Comparison of ENCODE assay signal across 27 cellular contexts in the genomic region with DNA sequence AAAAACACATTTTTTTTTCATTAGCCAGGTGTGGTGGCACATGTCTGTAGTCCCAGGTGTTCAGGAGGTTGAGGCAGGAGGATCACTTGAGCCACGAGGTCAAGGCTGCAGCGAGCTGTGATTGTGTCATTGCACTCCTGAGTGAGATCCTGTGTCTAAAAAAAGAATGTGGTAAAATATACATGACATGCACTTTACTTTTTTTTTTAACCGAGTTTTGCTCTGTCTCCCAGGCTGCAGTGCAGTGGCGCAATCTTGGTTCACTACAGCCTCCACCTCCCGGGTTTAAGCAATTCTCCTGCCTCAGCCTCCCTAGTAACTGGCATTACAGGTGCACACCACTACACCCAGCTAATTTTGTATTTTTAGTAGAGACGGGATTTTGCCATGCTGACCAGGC. TPM values are rescaled to one million over a fixed set of nuclear protein-coding genes. Genes with fewer than 3 reads are reported as not detected.
"Had no signal": no experiment of that assay in that cellular context is flagged by ENCODE, and none has a peak within 500 bp of the region (broad histone marks: within the 10 kb centered on the region; RNA-seq: fewer than 3 reads in every experiment).

No MANE protein-coding gene starts in this region.

- H3K9me3 ChIP-seq: esophagus squamous epithelium, heart right ventricle, ovary, prostate gland, sigmoid colon, thoracic aorta, uterus had no signal

- H3K27me3 ChIP-seq: ovary, uterus had no signal

- DNase-seq: activated CD4-positive, alpha-beta memory T cell treated with anti-CD3 and anti-CD28 coated beads, Interleukin-2, amount 10 ng/mL, durations not matched to agents 7 days and 5 days; activated CD4-positive, alpha-beta T cell treated with anti-CD3 and anti-CD28 coated beads for 1 hour; activated CD4-positive, alpha-beta T cell treated with anti-CD3 and anti-CD28 coated beads, Interleukin-2, amount 10 ng/mL, durations not matched to agents 7 days and 5 days; activated CD8-positive, alpha-beta memory T cell treated with anti-CD3 and anti-CD28 coated beads, Interleukin-2, amount 50 U/mL, for 48 hours; activated naive CD4-positive, alpha-beta T cell; activated T-cell treated with anti-CD3 and anti-CD28 coated beads, Interleukin-2, amount 50 U/mL, for 4 hours; anterior cingulate cortex; effector CD8-positive, alpha-beta T cell; esophagus squamous epithelium; foreskin melanocyte; heart right ventricle; midbrain; naive thymus-derived CD4-positive, alpha-beta T cell; ovary; retina; sigmoid colon; small intestine; stimulated activated CD4-positive, alpha-beta T cell treated with anti-CD3 and anti-CD28 coated beads, Interleukin-4, amount 100 ng/mL, for 24 hours; uterus had no signal

- H3K36me3 ChIP-seq: esophagus squamous epithelium, heart right ventricle, ovary, prostate gland, sigmoid colon, thoracic aorta, uterus had no signal

- H3K27ac ChIP-seq: epithelial cell of prostate, esophagus squamous epithelium, heart right ventricle, ovary, prostate gland, sigmoid colon, thoracic aorta, uterus had no signal

- H3K4me1 ChIP-seq: prostate gland, sigmoid colon, uterus had no signal

- ATAC-seq: activated naive CD4-positive, alpha-beta T cell treated with anti-CD3 and anti-CD28 coated beads, Interleukin-2, amount 50 U/mL, for 72 hours; activated T-cell treated with anti-CD3 and anti-CD28 coated beads, Interleukin-2, amount 50 U/mL, for 4 hours; activated T-helper 17 cell treated with anti-CD3 and anti-CD28 coated beads, Interleukin-2, amount 50 U/mL, for 72 hours; heart right ventricle; naive thymus-derived CD4-positive, alpha-beta T cell; stimulated activated effector memory CD8-positive, alpha-beta T cell treated with anti-CD3 and anti-CD28 coated beads, Interleukin-12 subunit alpha, Interleukin-12 subunit beta, amount 100 ng/mL, for 72 hours; WTC11 had no signal

- H3K4me3 ChIP-seq: esophagus squamous epithelium, heart right ventricle, ovary, prostate gland, sigmoid colon, thoracic aorta, uterus had no signal

- FAIRE-seq: endometrium, small intestine had no signal

RNA-seq across cellular contexts. Expression of gene CLDN5, which starts 22.5 kb away (rescaled TPM):
- total RNA-seq: activated naive CD4-positive, alpha-beta T cell treated with anti-CD3 and anti-CD28 coated beads, Interleukin-2, amount 50 U/mL, for 72 hours had no signal
